ENCODE assay signal across 11 cellular contexts in the genomic region with DNA sequence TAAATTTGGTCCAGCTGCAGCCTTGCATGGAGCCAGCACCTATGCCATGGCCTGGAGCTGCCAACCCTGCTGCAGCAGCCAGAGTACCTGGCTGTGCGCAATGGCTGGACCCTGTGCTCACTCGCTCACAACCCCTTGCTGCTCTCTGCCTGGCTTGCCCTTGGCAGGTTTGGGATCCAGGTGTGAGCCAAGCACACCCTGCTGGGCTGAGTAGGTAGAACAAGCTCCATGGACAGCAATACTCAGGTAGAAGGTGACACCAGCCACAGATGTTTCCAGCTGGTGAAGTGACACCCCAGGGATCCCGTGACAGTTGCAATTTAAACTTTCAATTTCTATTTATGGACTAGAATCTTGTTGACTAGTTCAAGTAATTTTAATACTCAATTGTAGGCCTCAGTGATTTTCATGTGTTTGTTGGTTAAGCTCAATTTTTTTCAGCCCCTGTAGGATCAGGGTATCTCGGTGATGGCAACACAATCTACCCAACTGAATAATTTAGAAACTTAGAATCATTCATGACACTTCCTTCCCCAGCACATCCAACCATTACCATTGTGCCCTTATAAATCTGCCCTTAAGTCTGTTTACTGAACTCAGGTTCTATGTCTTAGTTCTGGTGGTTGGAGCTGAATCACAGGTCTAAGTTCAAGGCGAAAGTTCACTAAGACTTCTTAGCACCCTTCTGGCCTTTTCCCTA.
DNase-seq lines count a peak whose midpoint lies in the region; ATAC-seq and TF ChIP-seq lines count a peak whose summit lies in the region.
"Had no signal": no experiment of that assay in that cellular context is flagged by ENCODE, and none has a peak within 500 bp of the region (broad histone marks: within the 10 kb centered on the region; RNA-seq: fewer than 3 reads in every experiment).

No MANE protein-coding gene starts in this region.

- intact Hi-C loops in activated CD4-positive, alpha-beta memory T cell treated with anti-CD3 and anti-CD28 coated beads for 36 hours (cut with micrococcal nuclease) = loop anchor here (10.0 kb wide), 2 partner anchors 490 to 1190 kb away; no protein-coding TSS in a partner anchor
- intact Hi-C loops in mucosa of descending colon (cut with DNase I, micrococcal nuclease) (no loop called here), lower leg skin (cut with DNase I; ENCODE audit: low total_unique reads) (no loop called here)

- H3K4me3 ChIP-seq in mucosa of descending colon (no peak overlapping the region), lower leg skin (ENCODE audit: low read depth, poor library complexity, severe bottlenecking) (no peak overlapping the region)

- no peaks in the 10 kb centered on the region for H3K36me3 Mint-ChIP-seq in activated CD4-positive, alpha-beta memory T cell treated with anti-CD3 and anti-CD28 coated beads for 36 hours
- no peaks in the 10 kb centered on the region for H3K36me3 Mint-ChIP-seq in activated CD4-positive, alpha-beta memory T cell treated with anti-CD3 and anti-CD28 coated beads, Interleukin-2, amount 10 ng/mL, durations not matched to agents 7 days and 5 days (ENCODE audit: low read depth)

- no peaks in the 10 kb centered on the region for H3K9me3 Mint-ChIP-seq in activated CD4-positive, alpha-beta memory T cell treated with anti-CD3 and anti-CD28 coated beads for 36 hours
- H3K9me3 Mint-ChIP-seq in activated CD4-positive, alpha-beta memory T cell treated with anti-CD3 and anti-CD28 coated beads, Interleukin-2, amount 10 ng/mL, durations not matched to agents 7 days and 5 days = no peaks in the 10 kb centered on the region

- TF ChIP-seq POLR2A in lower leg skin (IDR thresholded peaks at IDR 0.05) = no peak

- H3K9me3 ChIP-seq in mucosa of descending colon = no peaks in the 10 kb centered on the region

- POLR2A ChIA-PET in activated CD4-positive, alpha-beta memory T cell treated with anti-CD3 and anti-CD28 coated beads for 36 hours (lab: Charles Lee) = no interaction called here
- POLR2A ChIA-PET in activated CD4-positive, alpha-beta memory T cell treated with anti-CD3 and anti-CD28 coated beads, Interleukin-2, amount 10 ng/mL, durations not matched to agents 7 days and 5 days (lab: Charles Lee) = no interaction called here

- H3K27me3 Mint-ChIP-seq in activated CD4-positive, alpha-beta memory T cell treated with anti-CD3 and anti-CD28 coated beads for 36 hours = peaks cover 10% of the 10 kb centered on the region
- H3K27me3 Mint-ChIP-seq in activated CD4-positive, alpha-beta memory T cell treated with anti-CD3 and anti-CD28 coated beads, Interleukin-2, amount 10 ng/mL, durations not matched to agents 7 days and 5 days = peaks cover 10% of the 10 kb centered on the region

- H3K4me3 Mint-ChIP-seq in activated CD4-positive, alpha-beta memory T cell treated with anti-CD3 and anti-CD28 coated beads for 36 hours = no peak overlapping the region
- H3K4me3 Mint-ChIP-seq in activated CD4-positive, alpha-beta memory T cell treated with anti-CD3 and anti-CD28 coated beads, Interleukin-2, amount 10 ng/mL, durations not matched to agents 7 days and 5 days = no peak overlapping the region

- H3K4me1 Mint-ChIP-seq in activated CD4-positive, alpha-beta memory T cell treated with anti-CD3 and anti-CD28 coated beads for 36 hours (ENCODE audit: low read depth) = no peaks in the 10 kb centered on the region
- no peaks in the 10 kb centered on the region for H3K4me1 Mint-ChIP-seq in activated CD4-positive, alpha-beta memory T cell treated with anti-CD3 and anti-CD28 coated beads, Interleukin-2, amount 10 ng/mL, durations not matched to agents 7 days and 5 days

- H3K27ac Mint-ChIP-seq in activated CD4-positive, alpha-beta memory T cell treated with anti-CD3 and anti-CD28 coated beads for 36 hours = no peak overlapping the region
- H3K27ac Mint-ChIP-seq in activated CD4-positive, alpha-beta memory T cell treated with anti-CD3 and anti-CD28 coated beads, Interleukin-2, amount 10 ng/mL, durations not matched to agents 7 days and 5 days = no peak overlapping the region

- ATAC-seq in HG03354 (IDR thresholded peaks at IDR 0.05; ENCODE audit: poor library complexity, severe bottlenecking, unreplicated experiment) = peak; percentile 90
- ATAC-seq in GM19452 (IDR thresholded peaks at IDR 0.05; ENCODE audit: unreplicated experiment) = no peak
- ATAC-seq in mucosa of descending colon = no peak

- WGBS in lower leg skin, 2 donors = 71 to 95% methylated on average over 3 to 5 of the region's 5 CpGs

- no peaks in the 10 kb centered on the region for H3K36me3 ChIP-seq in mucosa of descending colon (ENCODE audit: low read depth)

- CTCF ChIA-PET in activated CD4-positive, alpha-beta memory T cell treated with anti-CD3 and anti-CD28 coated beads for 36 hours (lab: Charles Lee) = interaction anchor here (0.7 to 1.4 kb wide), 3 partner anchors 19 to 1189 kb away, joined by 3 to 5 read pairs (median 4); no protein-coding TSS in a partner anchor
- CTCF ChIA-PET in activated CD4-positive, alpha-beta memory T cell treated with anti-CD3 and anti-CD28 coated beads, Interleukin-2, amount 10 ng/mL, durations not matched to agents 7 days and 5 days (lab: Charles Lee) = no interaction called here

- DNase-seq in activated CD4-positive, alpha-beta memory T cell treated with anti-CD3 and anti-CD28 coated beads for 36 hours = peak; percentile 28
- no peak for DNase-seq in activated CD4-positive, alpha-beta memory T cell treated with anti-CD3 and anti-CD28 coated beads, Interleukin-2, amount 10 ng/mL, durations not matched to agents 7 days and 5 days
- DNase-seq in activated naive CD4-positive, alpha-beta T cell treated with anti-CD3 and anti-CD28 coated beads, Interleukin-2, amount 50 U/mL, for 16 hours = peak; percentile 28
- DNase-seq in stimulated activated CD4-positive, alpha-beta T cell treated with anti-CD3 and anti-CD28 coated beads, Interleukin-4, amount 100 ng/mL, for 4 hours = peak; percentile 7 to 11
- DNase-seq in mucosa of descending colon (no peak), lower leg skin (ENCODE audit: low spot score in 2 of 2) (no peak)
- DNase-seq: amniotic stem cell, foreskin melanocyte, SHP77 treated with DMSO at 0.1 percent for 48 hours had no signal

- H3K4me1 ChIP-seq in mucosa of descending colon (ENCODE audit: low read depth) = no peaks in the 10 kb centered on the region

- TF ChIP-seq CTCF in mucosa of descending colon (IDR thresholded peaks at IDR 0.05) (no peak), lower leg skin (IDR thresholded peaks at IDR 0.05) (no peak)

Comparison
In these comparisons a context has a peak if more than half of its experiments do, and no peak if none do; other contexts are left out.
1. DNase-seq: peak in activated CD4-positive, alpha-beta memory T cell treated with anti-CD3 and anti-CD28 coated beads for 36 hours (single experiment), activated naive CD4-positive, alpha-beta T cell treated with anti-CD3 and anti-CD28 coated beads, Interleukin-2, amount 50 U/mL, for 16 hours (single experiment) and stimulated activated CD4-positive, alpha-beta T cell treated with anti-CD3 and anti-CD28 coated beads, Interleukin-4, amount 100 ng/mL, for 4 hours (2 of 2); none in activated CD4-positive, alpha-beta memory T cell treated with anti-CD3 and anti-CD28 coated beads, Interleukin-2, amount 10 ng/mL, durations not matched to agents 7 days and 5 days (single experiment), mucosa of descending colon (0 of 3) and lower leg skin (0 of 2).